Comparison of ENCODE assay signal across 8 cellular contexts in genomic region chr3:46695177-46695961, GRCh38. TPM values are rescaled to one million over a fixed set of nuclear protein-coding genes. Genes with fewer than 3 reads are reported as not detected.
A peak's percentile ranks its signal among the peaks of the same experiment; 100 is the strongest.
DNase-seq lines count a peak whose midpoint lies in the region; ATAC-seq and TF ChIP-seq lines count a peak whose summit lies in the region.

No MANE protein-coding gene starts in this region.

- no peak overlapping the region for H2BK5ac ChIP-seq in trophoblast cell (ENCODE audit: low read depth, low read length, poor library complexity)

- H2BK12ac ChIP-seq in trophoblast cell (ENCODE audit: low read length), result no peak overlapping the region

- H3K27ac ChIP-seq in trophoblast cell (ENCODE audit: low read depth, low read length), result no peak overlapping the region

- TF ChIP-seq CTCF in GM06990 (IDR thresholded peaks at IDR 0.05; ENCODE audit: insufficient read depth, low read length, poor library complexity, severe bottlenecking) (peak; percentile 47), fibroblast of the aortic adventitia (IDR thresholded peaks at IDR 0.05; ENCODE audit: insufficient read depth, low read length) (peak; percentile 2)

- H3K36me3 ChIP-seq in GM06990 (ENCODE audit: control insufficient read depth, insufficient read depth, low read length), result no peaks in the 10 kb centered on the region
- H3K36me3 ChIP-seq in trophoblast cell (ENCODE audit: control insufficient read depth in 1 of 2, insufficient read depth in 2 of 2, low read length in 2 of 2), result no peaks in the 10 kb centered on the region

- H3K4me2 ChIP-seq in trophoblast cell (ENCODE audit: low read length), result no peak overlapping the region

- H3K18ac ChIP-seq in trophoblast cell (ENCODE audit: low read length), result no peak overlapping the region

- H3K4me3 ChIP-seq in GM06990 (replicated peaks; ENCODE audit: low read depth, low read length) (no peak overlapping the region), fibroblast of the aortic adventitia (ENCODE audit: low read depth, low read length) (no peak overlapping the region), trophoblast cell (ENCODE audit: low read depth, low read length) (no peak overlapping the region)

- H2BK120ac ChIP-seq in trophoblast cell (ENCODE audit: insufficient read depth, low read length, poor library complexity), result no peak overlapping the region

- H3K27me3 ChIP-seq in GM06990 (replicated peaks; ENCODE audit: control insufficient read depth, insufficient read depth, low read length) (0 out of 2 replicates have a peak, but pooled peaks cover 2% of the 10 kb centered on the region), trophoblast cell (ENCODE audit: insufficient read depth, low read length) (no peaks in the 10 kb centered on the region)

- H3K23ac ChIP-seq in trophoblast cell (ENCODE audit: low read length), result no peak overlapping the region

- no peak overlapping the region for H4K8ac ChIP-seq in trophoblast cell (ENCODE audit: low read depth, low read length)

- peak; percentile 25 for DNase-seq in GM06990 (ENCODE audit: extremely low read depth, insufficient read length)
- peak; percentile 27 for DNase-seq in NCI-H69 (lab: John Stamatoyannopoulos, UW)
- peak; percentile 37 for DNase-seq in activated T-cell treated with anti-CD3 and anti-CD28 coated beads for 48 hours (ENCODE audit: low read depth)
- DNase-seq in fibroblast of the aortic adventitia (ENCODE audit: low read depth), result peak; percentile 29
- peak; percentile 26 to 41 for DNase-seq in trophoblast cell
- DNase-seq in COLO829 (ENCODE audit: low spot score), result no peak
- DNase-seq in NCI-H128 (lab: John Stamatoyannopoulos, UW; ENCODE audit: unreplicated experiment), result no peak

- peaks cover 5% of the 10 kb centered on the region for H3K79me2 ChIP-seq in trophoblast cell (ENCODE audit: control insufficient read depth, insufficient read depth, low read length, poor library complexity)

- peaks cover 2% of the 10 kb centered on the region for H3K9me3 ChIP-seq in trophoblast cell (ENCODE audit: insufficient read depth, low read depth, low read length)

- no peak overlapping the region for H2AK5ac ChIP-seq in trophoblast cell (ENCODE audit: low read length)

- H4K91ac ChIP-seq in trophoblast cell (ENCODE audit: low read depth, low read length), result no peak overlapping the region

- H3K9ac ChIP-seq in trophoblast cell (ENCODE audit: low read length), result no peak overlapping the region

- peak overlapping the region; percentile 20 for H2AFZ ChIP-seq in trophoblast cell (ENCODE audit: insufficient read depth, low read length, poor library complexity)

- H3K14ac ChIP-seq in trophoblast cell (ENCODE audit: low read length), result no peak overlapping the region

- H3K4me1 ChIP-seq in trophoblast cell (ENCODE audit: control insufficient read depth in 1 of 2, insufficient read depth in 2 of 2, low read length in 2 of 2), result peaks cover 12 to 23% of the 10 kb centered on the region in 2 experiments

- H3K4ac ChIP-seq in trophoblast cell (ENCODE audit: low read depth, low read length), result no peak overlapping the region

- no CpG with 5 or more reads among the region's 11 CpGs for WGBS in trophoblast cell (ENCODE audit: extremely low coverage, insufficient coverage, insufficient read length)

- no peak for ATAC-seq in GM21447 (IDR thresholded peaks at IDR 0.05; ENCODE audit: unreplicated experiment)

- H3K79me1 ChIP-seq in trophoblast cell (ENCODE audit: low read length), result peaks cover 11% of the 10 kb centered on the region

- H4K12ac ChIP-seq in trophoblast cell (ENCODE audit: low read depth, low read length), result no peak overlapping the region

RNA-seq across cellular contexts. Expression of gene ALS2CL, which starts 1.9 kb away (rescaled TPM):
- 0.16 and 0.18 TPM in 2 replicates for total RNA-seq in fibroblast of the aortic adventitia (ENCODE audit: low replicate concordance)
- 11.3 and 13.5 TPM in 2 replicates for polyA plus RNA-seq in trophoblast cell (2013)

RNA-seq across cellular contexts. Expression of gene TMIE, which starts 5.8 kb away (rescaled TPM):
- total RNA-seq in fibroblast of the aortic adventitia (ENCODE audit: low replicate concordance), result not detected in 2 replicates
- polyA plus RNA-seq in trophoblast cell (2013), result 0.07 TPM in 2 replicates

RNA-seq across cellular contexts. Expression of gene PRSS50, which starts 22.3 kb away (rescaled TPM):
- not detected in 2 replicates for total RNA-seq in fibroblast of the aortic adventitia (ENCODE audit: low replicate concordance)
- polyA plus RNA-seq in trophoblast cell (2013), result 0.07 and 0.16 TPM in 2 replicates

Comparison
In these comparisons a context has a peak if more than half of its experiments do, and no peak if none do; other contexts are left out.
1. DNase-seq: peak in GM06990 (single experiment), NCI-H69 (single experiment), activated T-cell treated with anti-CD3 and anti-CD28 coated beads for 48 hours (single experiment), fibroblast of the aortic adventitia (single experiment) and trophoblast cell (2 of 2); none in COLO829 (single experiment) and NCI-H128 (single experiment).